ENCODE assay signal across 8 cellular contexts in genomic region chr7:15561840-15562239, GRCh38.
DNase-seq lines count a peak whose midpoint lies in the region; TF ChIP-seq lines count a peak whose summit lies in the region.

TSS of gene AGMO (minus strand) at chr7:15562015.

- no peaks in the 10 kb centered on the region for H3K27me3 ChIP-seq in brain microvascular endothelial cell (replicated peaks)

- in situ Hi-C loops in brain microvascular endothelial cell (cut with HindIII; ENCODE audit: low pct_ligation_motif_present, low sequenced_read_pairs), result no loop called here

- TF ChIP-seq CTCF in brain microvascular endothelial cell (IDR thresholded peaks at IDR 0.05; ENCODE audit: low read depth, low read length, missing control alignments), result peak; percentile 2

- DNase-seq in NCI-H146 treated with DMSO at 0.1 percent for 48 hours (lab: John Stamatoyannopoulos, UW; ENCODE audit: unreplicated experiment) (peak; percentile 77), brain microvascular endothelial cell (peak; percentile 40), inferior parietal cortex (ENCODE audit: extremely low spot score) (peak; percentile 72), stromal cell of bone marrow (ENCODE audit: low read depth) (peak; percentile 75), germinal center (ENCODE audit: low spot score) (no peak)
- no peak for DNase-seq in stimulated activated CD4-positive, alpha-beta T cell treated with anti-CD3 and anti-CD28 coated beads, Interleukin-4, amount 100 ng/mL, for 4 hours
- no peak for DNase-seq in stimulated activated CD4-positive, alpha-beta T cell treated with anti-CD3 and anti-CD28 coated beads, Interleukin-1b, Interleukin-23, amount 100 ng/mL, for 48 hours
- no peak for DNase-seq in stimulated activated CD4-positive, alpha-beta T cell treated with anti-CD3 and anti-CD28 coated beads, Interleukin-2, amount 100 ng/mL, for 48 hours

- H3K36me3 ChIP-seq in brain microvascular endothelial cell (replicated peaks), result no peaks in the 10 kb centered on the region

- H3K4me3 ChIP-seq in brain microvascular endothelial cell (ENCODE audit: low read depth, low read length), result no peak within 1 kb of the TSS

- no peak within 1 kb of the TSS for H3K27ac ChIP-seq in brain microvascular endothelial cell

Comparison
In these comparisons a context has a peak if more than half of its experiments do, and no peak if none do; other contexts are left out.
1. DNase-seq: peak in NCI-H146 treated with DMSO at 0.1 percent for 48 hours (single experiment), brain microvascular endothelial cell (single experiment), inferior parietal cortex (single experiment) and stromal cell of bone marrow (single experiment); none in germinal center (single experiment), stimulated activated CD4-positive, alpha-beta T cell treated with anti-CD3 and anti-CD28 coated beads, Interleukin-4, amount 100 ng/mL, for 4 hours (0 of 2), stimulated activated CD4-positive, alpha-beta T cell treated with anti-CD3 and anti-CD28 coated beads, Interleukin-1b, Interleukin-23, amount 100 ng/mL, for 48 hours (single experiment) and stimulated activated CD4-positive, alpha-beta T cell treated with anti-CD3 and anti-CD28 coated beads, Interleukin-2, amount 100 ng/mL, for 48 hours (0 of 2).